Comparison of ENCODE assay signal across 18 cellular contexts in the genomic region with DNA sequence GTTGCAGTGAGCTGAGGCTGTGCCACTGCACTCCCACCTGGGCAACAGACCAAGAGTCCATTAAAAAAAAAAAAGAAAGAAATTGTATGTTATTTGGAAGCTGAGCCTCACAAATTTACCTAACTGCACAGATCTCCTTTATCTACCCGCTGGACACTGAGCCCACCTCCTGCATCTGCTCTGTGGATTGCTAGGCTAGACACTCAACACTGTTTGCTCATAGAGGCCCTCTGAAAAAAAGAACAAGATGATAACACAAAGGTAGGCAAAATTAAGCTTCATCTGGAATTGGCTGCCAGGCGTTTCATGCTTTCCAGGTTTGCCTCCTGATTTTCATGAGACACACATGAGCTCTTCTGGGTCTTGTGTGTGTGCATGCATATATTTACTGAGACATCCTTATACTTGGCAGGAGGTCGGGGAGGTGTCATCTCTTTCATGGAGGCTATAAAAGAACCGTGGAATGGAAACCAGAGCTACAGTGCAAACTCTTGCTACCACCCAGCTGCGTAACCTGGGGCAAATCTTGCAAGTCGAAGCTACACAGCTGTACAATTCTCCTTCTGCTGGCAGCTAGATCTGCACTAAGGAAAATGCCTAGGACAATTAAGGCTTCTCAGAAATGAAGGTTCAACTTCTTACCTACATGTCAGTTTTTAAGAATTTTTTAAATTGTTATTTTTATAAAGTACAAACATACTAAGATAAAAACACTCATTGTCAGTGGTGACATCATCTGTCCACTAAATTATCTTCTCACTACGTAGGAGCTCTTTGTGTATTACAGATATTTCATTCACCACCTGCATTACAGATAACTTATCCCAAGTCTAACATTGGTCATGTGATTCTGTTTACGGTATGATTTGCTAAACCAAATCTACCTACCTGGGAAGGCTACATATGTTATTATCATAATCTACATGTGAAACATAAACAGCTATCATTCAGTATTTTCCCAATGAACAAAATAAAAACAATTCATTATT.
DNase-seq lines count a peak whose midpoint lies in the region; ATAC-seq lines count a peak whose summit lies in the region.
"Had no signal": no experiment of that assay in that cellular context is flagged by ENCODE, and none has a peak within 500 bp of the region (broad histone marks: within the 10 kb centered on the region; RNA-seq: fewer than 3 reads in every experiment).

No MANE protein-coding gene starts in this region.

- intact Hi-C loops in Right ventricle myocardium superior (cut with DNase I) = no loop called here
- intact Hi-C loops in cardiac septum (cut with DNase I) = no loop called here

- no peak for DNase-seq in Right ventricle myocardium superior
- no peak for DNase-seq in cardiac septum (ENCODE audit: low spot score)
- DNase-seq in substantia nigra (lab: John Stamatoyannopoulos, UW) = no peak
- DNase-seq in SHP77 treated with DMSO at 0.1 percent for 48 hours (lab: John Stamatoyannopoulos, UW) = no peak
- no peak for DNase-seq in NCI-H2029 (lab: John Stamatoyannopoulos, UW)
- DNase-seq: 8988T; Calu3; CD4-positive, alpha-beta memory T cell; GM23248; KG1; NCI-H1436 treated with DMSO at 0.1 percent for 48 hours; NCI-H226; NCI-H526; RPMI8226; SJCRH30 had no signal

- ATAC-seq in Right ventricle myocardium superior (ENCODE audit: poor library complexity) (peak; percentile 29), HG03280 (IDR thresholded peaks at IDR 0.05; ENCODE audit: unreplicated experiment) (no peak)

- H3K27ac ChIP-seq in angular gyrus (ENCODE audit: low read depth, low read length) (peak overlapping the region; percentile 96), layer of hippocampus (ENCODE audit: low read depth, low read length) (peak overlapping the region; percentile 95), substantia nigra (ENCODE audit: low read depth, low read length, poor library complexity, severe bottlenecking) (peak overlapping the region; percentile 95)
- H3K27ac ChIP-seq: GM23248, SJCRH30 had no signal

- no peaks in the 10 kb centered on the region for H3K27me3 ChIP-seq in layer of hippocampus (ENCODE audit: control insufficient read depth, insufficient read depth, low read length)
- H3K27me3 ChIP-seq: SJCRH30 had no signal
